ENCODE assay signal across 23 cellular contexts in genomic region chr2:31049264-31049663, GRCh38.
A peak's percentile ranks its signal among the peaks of the same experiment; 100 is the strongest.
DNase-seq lines count a peak whose midpoint lies in the region; ATAC-seq, FAIRE-seq and TF ChIP-seq lines count a peak whose summit lies in the region.
"Had no signal": no experiment of that assay in that cellular context is flagged by ENCODE, and none has a peak within 500 bp of the region (broad histone marks: within the 10 kb centered on the region; RNA-seq: fewer than 3 reads in every experiment).

No MANE protein-coding gene starts in this region.

- no peak for ATAC-seq in HG02571 (IDR thresholded peaks at IDR 0.05; ENCODE audit: unreplicated experiment)
- ATAC-seq: T-cell had no signal

- no peaks in the 10 kb centered on the region for H3K27me3 ChIP-seq in mesendoderm (ENCODE audit: insufficient read depth, low read length, poor library complexity)

- no peak overlapping the region for H3K4ac ChIP-seq in mesendoderm (ENCODE audit: low read depth, low read length)

- no peaks in the 10 kb centered on the region for H3K79me1 ChIP-seq in mesendoderm (ENCODE audit: low read length)

- no peak overlapping the region for H3K4me2 ChIP-seq in mesendoderm (ENCODE audit: low read length)
- H3K4me2 ChIP-seq: PC-9 had no signal

- WGBS in mesendoderm (ENCODE audit: extremely low coverage, insufficient coverage, low lambda C conversion rate): no CpG with 5 or more reads among the region's 3 CpGs

- H2BK120ac ChIP-seq in mesendoderm (ENCODE audit: low read depth, low read length): no peak overlapping the region

- H2AK5ac ChIP-seq in mesendoderm (ENCODE audit: low read length): no peak overlapping the region

- H3K9ac ChIP-seq in mesendoderm (ENCODE audit: low read length): no peak overlapping the region
- H3K9ac ChIP-seq: GM23248 had no signal

- H3K79me2 ChIP-seq in mesendoderm (ENCODE audit: control insufficient read depth, insufficient read depth, low read length): no peaks in the 10 kb centered on the region

- no peaks in the 10 kb centered on the region for H3K4me1 ChIP-seq in mesendoderm (ENCODE audit: control insufficient read depth, low read depth, low read length)

- no peak overlapping the region for H3K18ac ChIP-seq in mesendoderm (ENCODE audit: low read length)

- H3K4me3 ChIP-seq in LNCaP clone FGC (ENCODE audit: low read depth, low read length) (no peak overlapping the region), epithelial cell of proximal tubule (ENCODE audit: low read depth, low read length) (no peak overlapping the region), mesendoderm (ENCODE audit: low read length) (no peak overlapping the region)
- H3K4me3 ChIP-seq: GM23248, PC-9 had no signal

- H4K8ac ChIP-seq in mesendoderm (ENCODE audit: low read depth, low read length): no peak overlapping the region

- H3K27ac ChIP-seq in mesendoderm (ENCODE audit: low read depth, low read length): no peak overlapping the region
- H3K27ac ChIP-seq: GM23248, PC-9 had no signal

- FAIRE-seq in HTR-8/SVneo (lab: Jason Lieb, UNC): no peak
- FAIRE-seq: D721Med, GM18507 had no signal

- no peaks in the 10 kb centered on the region for H3K36me3 ChIP-seq in mesendoderm (ENCODE audit: control insufficient read depth, insufficient read depth, low read length)

- DNase-seq in LNCaP clone FGC (ENCODE audit: low read depth) (no peak), epithelial cell of proximal tubule (ENCODE audit: low read depth) (no peak), mesendoderm (peak; percentile 4), HTR-8/SVneo (ENCODE audit: insufficient read length, low spot score) (no peak), DMS79 treated with DMSO at 0.1 percent for 48 hours (lab: John Stamatoyannopoulos, UW) (no peak)
- no peak for DNase-seq in activated CD8-positive, alpha-beta memory T cell treated with anti-CD3 and anti-CD28 coated beads, Interleukin-2, amount 50 U/mL, for 4 hours
- DNase-seq: CD4-positive, CD25-positive, alpha-beta regulatory T cell; GM23248; H9; HFFc6; Karpas-422; NCI-H1105; NCI-H1436 treated with DMSO at 0.1 percent for 48 hours; NCI-H1930; NCI-H2107; NCI-H526; PC-9; Right ventricle myocardium superior; RPMI8226; T-cell had no signal

- no peak overlapping the region for H2BK5ac ChIP-seq in mesendoderm (ENCODE audit: low read length)

- peak; percentile 27 for TF ChIP-seq CTCF in LNCaP clone FGC (IDR thresholded peaks at IDR 0.05; ENCODE audit: control insufficient read depth, extremely low read depth, insufficient read depth)
- peak; percentile 61 for TF ChIP-seq CTCF in epithelial cell of proximal tubule (conservative IDR thresholded peaks at IDR 0.05; ENCODE audit: low read depth, low read length)

- no peak overlapping the region for H3K56ac ChIP-seq in mesendoderm (ENCODE audit: low read length)

- H4K5ac ChIP-seq in mesendoderm (ENCODE audit: low read length): no peak overlapping the region

- H3K23ac ChIP-seq in mesendoderm (ENCODE audit: low read length): no peak overlapping the region

- no peak overlapping the region for H2BK15ac ChIP-seq in mesendoderm (replicated peaks; ENCODE audit: low read depth)
